Comparison of ENCODE assay signal across 23 cellular contexts in genomic region chr11:11764428-11764803, GRCh38.
"Had no signal": no experiment of that assay in that cellular context is flagged by ENCODE, and none has a peak within 500 bp of the region (broad histone marks: within the 10 kb centered on the region; RNA-seq: fewer than 3 reads in every experiment).

No MANE protein-coding gene starts in this region.

- H3K27me3 ChIP-seq: pancreas, right lobe of liver, sigmoid colon, thyroid gland, upper lobe of left lung, vagina had no signal

- H3K36me3 ChIP-seq: neutrophil, pancreas, prostate gland, right lobe of liver, sigmoid colon, stomach, thoracic aorta, thyroid gland, tibial nerve, upper lobe of left lung, vagina had no signal

- H3K4me1 ChIP-seq: pancreas, prostate gland, right lobe of liver, sigmoid colon, stomach, thyroid gland, tibial nerve, upper lobe of left lung, vagina had no signal

- DNase-seq: naive thymus-derived CD4-positive, alpha-beta T cell; natural killer cell; pancreas; retina; right cardiac atrium; right lobe of liver; sigmoid colon; small intestine; stimulated activated CD4-positive, alpha-beta T cell treated with anti-CD3 and anti-CD28 coated beads, Interleukin-15, amount 100 ng/mL, for 24 hours; stimulated activated CD4-positive, alpha-beta T cell treated with anti-CD3 and anti-CD28 coated beads, Interleukin-2, amount 100 ng/mL, for 24 hours; stimulated activated CD4-positive, alpha-beta T cell treated with anti-CD3 and anti-CD28 coated beads, Interleukin-2, amount 100 ng/mL, for 48 hours; stimulated activated CD4-positive, alpha-beta T cell treated with anti-CD3 and anti-CD28 coated beads, Interleukin-4, amount 100 ng/mL, for 24 hours; stimulated activated naive B cell treated with anti-CD40 and anti-IgM and Interleukin-4, amounts not matched to agents 10 μg/mL and 1 μg/mL and 100 μg/mL, for 72 hours; stimulated activated naive CD4-positive, alpha-beta T cell treated with Interleukin-2 at 50 U/mL for 16 hours; stomach; thyroid gland; trophoblast cell; upper lobe of left lung had no signal

- H3K9me3 ChIP-seq: neutrophil, pancreas, prostate gland, right lobe of liver, sigmoid colon, stomach, thoracic aorta, thyroid gland, tibial nerve, upper lobe of left lung, vagina had no signal

- H3K4me3 ChIP-seq: pancreas, prostate gland, right lobe of liver, sigmoid colon, stomach, thoracic aorta, thyroid gland, tibial nerve, upper lobe of left lung, vagina had no signal

- H3K27ac ChIP-seq: neutrophil, pancreas, prostate gland, right lobe of liver, sigmoid colon, stomach, thoracic aorta, thyroid gland, tibial nerve, upper lobe of left lung, vagina had no signal
